Comparison of ENCODE assay signal across 11 cellular contexts in genomic region chr9:98280162-98280561, GRCh38.
"Had no signal": no experiment of that assay in that cellular context is flagged by ENCODE, and none has a peak within 500 bp of the region (broad histone marks: within the 10 kb centered on the region; RNA-seq: fewer than 3 reads in every experiment).

No MANE protein-coding gene starts in this region.

- ATAC-seq: HepG2 had no signal

- H3K4me3 ChIP-seq: MG63 had no signal

- H3K36me3 ChIP-seq: MG63 had no signal

- H3K27me3 ChIP-seq: MG63 had no signal

- DNase-seq: IMR-90, Karpas-422, KG1, MG63, NCI-H1105, NCI-H1694, NCI-H2107, NCI-H526 treated with DMSO at 0.1 percent for 48 hours, Right ventricle myocardium superior, RPMI8226 had no signal

- H3K9me3 ChIP-seq: MG63 had no signal
